In the genomic region with DNA sequence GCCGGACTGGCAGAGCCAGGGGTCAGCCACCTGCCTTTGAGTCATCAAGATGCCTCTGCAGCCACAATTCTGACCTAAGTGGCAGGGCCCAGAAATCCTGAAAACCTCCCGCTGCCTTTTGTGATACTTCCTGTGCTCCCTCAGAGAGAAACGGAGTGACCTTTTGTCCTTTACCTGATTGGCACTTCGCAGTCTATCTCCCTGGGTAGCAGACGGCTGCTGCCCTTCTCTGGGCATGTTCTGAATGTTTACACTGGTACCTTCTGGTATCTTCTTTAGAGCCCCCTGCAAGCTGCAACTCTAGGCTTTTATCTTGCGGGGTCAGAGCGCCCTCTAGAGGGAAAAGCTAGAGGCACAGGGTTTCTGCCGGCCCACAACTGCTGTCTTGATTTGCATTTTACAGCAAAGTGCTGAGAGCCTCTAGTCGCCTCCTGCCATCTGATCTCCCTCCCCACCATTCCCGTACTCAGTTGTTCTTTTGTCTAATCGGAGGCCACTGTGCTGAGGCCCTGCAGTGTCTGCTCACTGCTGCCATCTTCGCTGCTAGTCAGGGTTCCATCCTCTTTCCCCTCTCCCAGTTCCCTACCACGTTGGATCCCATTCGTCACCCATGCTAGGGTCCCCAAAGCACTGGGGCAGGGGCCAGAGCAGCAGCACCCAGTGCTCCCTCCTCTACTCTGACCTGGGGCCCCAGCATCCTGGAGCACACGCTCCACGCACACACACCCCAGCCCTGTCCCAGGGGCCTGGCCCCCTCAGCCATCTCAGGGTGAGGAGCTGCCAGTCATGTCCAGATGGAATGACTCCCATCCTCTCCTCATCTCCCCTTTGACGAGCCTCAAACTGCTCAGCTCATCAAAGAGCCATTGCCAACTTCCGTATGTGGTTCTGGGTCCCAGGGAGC, we compare ENCODE assay signal across 1 cellular context.
TF ChIP-seq lines count a peak whose summit lies in the region.

No MANE protein-coding gene starts in this region.

TF ChIP-seq in HepG2, 621 proteins besides CTCF, POLR2A, EP300 and RAD21 (continued from another document and continues in another):
- TF ChIP-seq ZXDC (CRISPR knock-in tag; IDR thresholded peaks at IDR 0.05) (no peak), MYC (CRISPR knock-in tag; IDR thresholded peaks at IDR 0.05; ENCODE audit: borderline replicate concordance) (no peak), ZNF383 (CRISPR knock-in tag; IDR thresholded peaks at IDR 0.05; ENCODE audit: borderline replicate concordance) (no peak), JUNB (CRISPR knock-in tag; IDR thresholded peaks at IDR 0.05; ENCODE audit: borderline replicate concordance) (no peak), ZNF543 (CRISPR knock-in tag; IDR thresholded peaks at IDR 0.05) (no peak), PITX1 (CRISPR knock-in tag; IDR thresholded peaks at IDR 0.05) (no peak), HNF4G (IDR thresholded peaks at IDR 0.05; ENCODE audit: borderline replicate concordance, low read depth, low read length) (no peak), HNF4G (CRISPR knock-in tag; IDR thresholded peaks at IDR 0.05; ENCODE audit: borderline replicate concordance, low read depth) (no peak), ZNF569 (CRISPR knock-in tag; IDR thresholded peaks at IDR 0.05; ENCODE audit: borderline replicate concordance) (no peak), ATF3 (CRISPR knock-in tag; IDR thresholded peaks at IDR 0.05) (0 out of 2 replicates have a peak, but pooled peaks have one; percentile 5), RFX3 (CRISPR knock-in tag; IDR thresholded peaks at IDR 0.05) (no peak), HNRNPLL (IDR thresholded peaks at IDR 0.05; ENCODE audit: low read depth, low read length, poor library complexity, severe bottlenecking) (no peak), HDAC1 (CRISPR knock-in tag; IDR thresholded peaks at IDR 0.05) (no peak), PBX3 (CRISPR knock-in tag; IDR thresholded peaks at IDR 0.05; ENCODE audit: borderline replicate concordance) (no peak), ZNF335 (CRISPR knock-in tag; IDR thresholded peaks at IDR 0.05) (0 out of 2 replicates have a peak, but pooled peaks have one; percentile 49), SP2 (CRISPR knock-in tag; IDR thresholded peaks at IDR 0.05) (no peak), ZBTB4 (CRISPR knock-in tag; IDR thresholded peaks at IDR 0.05; ENCODE audit: borderline replicate concordance) (no peak), TEF (CRISPR knock-in tag; IDR thresholded peaks at IDR 0.05) (no peak), PRMT3 (CRISPR knock-in tag; IDR thresholded peaks at IDR 0.05; ENCODE audit: borderline replicate concordance, low read depth) (no peak), NFE2L1 (CRISPR knock-in tag; IDR thresholded peaks at IDR 0.05; ENCODE audit: borderline replicate concordance) (no peak), ZFX (CRISPR knock-in tag; IDR thresholded peaks at IDR 0.05; ENCODE audit: low read depth) (0 out of 2 replicates have a peak, but pooled peaks have one; percentile 1), HNRNPH1 (optimal IDR thresholded peaks at IDR 0.05; ENCODE audit: low read depth, low read length) (no peak), JARID2 (CRISPR knock-in tag; IDR thresholded peaks at IDR 0.05; ENCODE audit: insufficient replicate concordance) (peak; percentile 21), ZNF124 (CRISPR knock-in tag; IDR thresholded peaks at IDR 0.05) (0 out of 2 replicates have a peak, but pooled peaks have one; percentile 31), TARDBP (CRISPR knock-in tag; IDR thresholded peaks at IDR 0.05) (0 out of 2 replicates have a peak, but pooled peaks have one; percentile 14), KDM2A (CRISPR knock-in tag; IDR thresholded peaks at IDR 0.05; ENCODE audit: borderline replicate concordance, low read depth) (no peak; the same call in 1 of the 2 replicates), ZSCAN29 (CRISPR knock-in tag; conservative IDR thresholded peaks at IDR 0.05) (no peak), ZSCAN20 (CRISPR knock-in tag; IDR thresholded peaks at IDR 0.05; ENCODE audit: borderline replicate concordance) (no peak), RXRB (CRISPR knock-in tag; IDR thresholded peaks at IDR 0.05; ENCODE audit: borderline replicate concordance) (no peak; the same call in 1 of the 2 replicates), MTA1 (CRISPR knock-in tag; IDR thresholded peaks at IDR 0.05; ENCODE audit: borderline replicate concordance) (no peak), DPF2 (CRISPR knock-in tag; IDR thresholded peaks at IDR 0.05; ENCODE audit: borderline replicate concordance, low read depth) (no peak), ZEB1 (IDR thresholded peaks at IDR 0.05; ENCODE audit: insufficient replicate concordance, low read depth) (no peak), GPBP1L1 (CRISPR knock-in tag; IDR thresholded peaks at IDR 0.05) (no peak), HMGXB3 (CRISPR knock-in tag; IDR thresholded peaks at IDR 0.05; ENCODE audit: borderline replicate concordance) (0 out of 2 replicates have a peak, but pooled peaks have one; percentile 20), RCOR2 (CRISPR knock-in tag; IDR thresholded peaks at IDR 0.05) (no peak), ZNF776 (CRISPR knock-in tag; IDR thresholded peaks at IDR 0.05) (0 out of 2 replicates have a peak, but pooled peaks have one; percentile 47), MAFF (IDR thresholded peaks at IDR 0.05; ENCODE audit: low read depth, low read length) (no peak), SOX13 (IDR thresholded peaks at IDR 0.05) (no peak), SOX13 (CRISPR knock-in tag; conservative IDR thresholded peaks at IDR 0.05 in 1 of 2, IDR thresholded peaks at IDR 0.05 in 1 of 2) (no peak), MATR3 (CRISPR knock-in tag; IDR thresholded peaks at IDR 0.05) (no peak), ZNF674 (CRISPR knock-in tag; IDR thresholded peaks at IDR 0.05; ENCODE audit: low read depth) (no peak), ZNF550 (CRISPR knock-in tag; IDR thresholded peaks at IDR 0.05; ENCODE audit: borderline replicate concordance) (no peak)
- TF ChIP-seq, protein P1, sequence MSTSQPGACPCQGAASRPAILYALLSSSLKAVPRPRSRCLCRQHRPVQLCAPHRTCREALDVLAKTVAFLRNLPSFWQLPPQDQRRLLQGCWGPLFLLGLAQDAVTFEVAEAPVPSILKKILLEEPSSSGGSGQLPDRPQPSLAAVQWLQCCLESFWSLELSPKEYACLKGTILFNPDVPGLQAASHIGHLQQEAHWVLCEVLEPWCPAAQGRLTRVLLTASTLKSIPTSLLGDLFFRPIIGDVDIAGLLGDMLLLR (CRISPR knock-in tag; IDR thresholded peaks at IDR 0.05): peak; percentile 33
- TF ChIP-seq, protein P2, sequence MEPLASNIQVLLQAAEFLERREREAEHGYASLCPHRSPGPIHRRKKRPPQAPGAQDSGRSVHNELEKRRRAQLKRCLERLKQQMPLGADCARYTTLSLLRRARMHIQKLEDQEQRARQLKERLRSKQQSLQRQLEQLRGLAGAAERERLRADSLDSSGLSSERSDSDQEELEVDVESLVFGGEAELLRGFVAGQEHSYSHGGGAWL (CRISPR knock-in tag; IDR thresholded peaks at IDR 0.05): 0 out of 2 replicates have a peak, but pooled peaks have one; percentile 17
- TF ChIP-seq, protein P3, sequence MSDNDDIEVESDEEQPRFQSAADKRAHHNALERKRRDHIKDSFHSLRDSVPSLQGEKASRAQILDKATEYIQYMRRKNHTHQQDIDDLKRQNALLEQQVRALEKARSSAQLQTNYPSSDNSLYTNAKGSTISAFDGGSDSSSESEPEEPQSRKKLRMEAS (IDR thresholded peaks at IDR 0.05): no peak; the same call in 1 of the 2 replicates
